1 cellular context compared by ENCODE assay signal in the genomic region with DNA sequence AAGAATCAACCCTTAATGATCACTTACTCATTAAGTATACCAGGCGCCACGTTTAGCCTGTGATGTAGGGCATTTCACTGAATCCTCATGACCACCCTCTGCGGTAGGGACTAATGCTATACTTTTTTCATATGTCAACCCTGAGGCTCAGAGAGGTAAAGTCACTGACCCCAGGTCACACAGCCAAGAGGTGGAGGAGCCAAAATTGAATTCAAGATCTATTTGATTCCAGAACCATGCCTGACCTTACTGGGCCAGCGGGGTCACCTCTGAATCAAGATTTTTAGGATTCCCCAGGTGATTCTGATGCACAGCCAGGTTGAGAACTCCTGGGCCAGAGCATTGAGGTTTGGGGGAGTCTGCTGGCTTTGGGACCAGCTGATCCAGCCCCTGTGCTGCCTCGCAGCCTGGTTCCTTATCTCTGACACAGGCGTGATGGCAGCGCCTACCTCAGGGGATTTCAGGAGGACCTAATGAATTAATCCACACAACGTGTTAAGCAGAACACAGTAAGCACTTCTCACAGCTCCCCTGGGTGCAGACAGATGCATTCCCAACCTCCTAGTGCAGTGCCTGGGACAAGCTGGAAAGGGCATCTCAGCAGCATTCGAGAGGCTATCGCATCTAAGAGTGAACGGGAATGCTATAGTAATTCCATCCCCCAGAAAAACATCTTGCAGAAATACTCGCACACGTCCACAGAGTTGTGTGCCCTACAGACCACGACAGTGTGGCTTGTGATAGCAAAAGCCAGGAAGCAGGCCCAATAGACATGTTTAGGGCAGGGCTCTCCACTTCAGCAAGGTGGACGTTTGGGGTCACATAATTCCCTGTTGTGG.
TF ChIP-seq lines count a peak whose summit lies in the region.

No MANE protein-coding gene starts in this region.

TF ChIP-seq in SK-N-SH treated with all-trans-retinoic acid at 6 μM for 48 hours, 23 proteins besides CTCF, POLR2A, EP300 and RAD21 (continued from another document):
- TF ChIP-seq, protein P1, sequence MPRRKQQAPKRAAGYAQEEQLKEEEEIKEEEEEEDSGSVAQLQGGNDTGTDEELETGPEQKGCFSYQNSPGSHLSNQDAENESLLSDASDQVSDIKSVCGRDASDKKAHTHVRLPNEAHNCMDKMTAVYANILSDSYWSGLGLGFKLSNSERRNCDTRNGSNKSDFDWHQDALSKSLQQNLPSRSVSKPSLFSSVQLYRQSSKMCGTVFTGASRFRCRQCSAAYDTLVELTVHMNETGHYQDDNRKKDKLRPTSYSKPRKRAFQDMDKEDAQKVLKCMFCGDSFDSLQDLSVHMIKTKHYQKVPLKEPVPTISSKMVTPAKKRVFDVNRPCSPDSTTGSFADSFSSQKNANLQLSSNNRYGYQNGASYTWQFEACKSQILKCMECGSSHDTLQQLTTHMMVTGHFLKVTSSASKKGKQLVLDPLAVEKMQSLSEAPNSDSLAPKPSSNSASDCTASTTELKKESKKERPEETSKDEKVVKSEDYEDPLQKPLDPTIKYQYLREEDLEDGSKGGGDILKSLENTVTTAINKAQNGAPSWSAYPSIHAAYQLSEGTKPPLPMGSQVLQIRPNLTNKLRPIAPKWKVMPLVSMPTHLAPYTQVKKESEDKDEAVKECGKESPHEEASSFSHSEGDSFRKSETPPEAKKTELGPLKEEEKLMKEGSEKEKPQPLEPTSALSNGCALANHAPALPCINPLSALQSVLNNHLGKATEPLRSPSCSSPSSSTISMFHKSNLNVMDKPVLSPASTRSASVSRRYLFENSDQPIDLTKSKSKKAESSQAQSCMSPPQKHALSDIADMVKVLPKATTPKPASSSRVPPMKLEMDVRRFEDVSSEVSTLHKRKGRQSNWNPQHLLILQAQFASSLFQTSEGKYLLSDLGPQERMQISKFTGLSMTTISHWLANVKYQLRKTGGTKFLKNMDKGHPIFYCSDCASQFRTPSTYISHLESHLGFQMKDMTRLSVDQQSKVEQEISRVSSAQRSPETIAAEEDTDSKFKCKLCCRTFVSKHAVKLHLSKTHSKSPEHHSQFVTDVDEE (CRISPR knock-in tag; IDR thresholded peaks at IDR 0.05) = no peak
- no peak for TF ChIP-seq ZNF70 (CRISPR knock-in tag; IDR thresholded peaks at IDR 0.05)
